Comparison of ENCODE assay signal across 20 cellular contexts in genomic region chr20:46190796-46191540, GRCh38.
DNase-seq lines count a peak whose midpoint lies in the region; ATAC-seq and TF ChIP-seq lines count a peak whose summit lies in the region.
"Had no signal": no experiment of that assay in that cellular context is flagged by ENCODE, and none has a peak within 500 bp of the region (broad histone marks: within the 10 kb centered on the region; RNA-seq: fewer than 3 reads in every experiment).

No MANE protein-coding gene starts in this region.

- H3K27me3 ChIP-seq in OCI-LY3 (ENCODE audit: low read depth, low read length) (no peaks in the 10 kb centered on the region), neural progenitor cell (no peaks in the 10 kb centered on the region), foreskin keratinocyte (peaks cover 18% of the 10 kb centered on the region)
- H3K27me3 ChIP-seq: BLaER1 had no signal

- TF ChIP-seq CTCF in HEK293 (tag by site-specific recombination; IDR thresholded peaks at IDR 0.05) (no peak), OCI-LY3 (IDR thresholded peaks at IDR 0.05; ENCODE audit: low read depth, low read length) (no peak), neural progenitor cell (IDR thresholded peaks at IDR 0.05) (no peak), mesothelial cell of epicardium (IDR thresholded peaks at IDR 0.05; ENCODE audit: unreplicated experiment) (no peak), foreskin keratinocyte (conservative IDR thresholded peaks at IDR 0.05) (no peak)

- H3K79me2 ChIP-seq in OCI-LY3 (ENCODE audit: low read length) (no peaks in the 10 kb centered on the region), neural progenitor cell (ENCODE audit: low read depth) (no peaks in the 10 kb centered on the region)

- H3K4me1 ChIP-seq in HEK293 (ENCODE audit: control insufficient read depth, insufficient read depth, low read length) (no peaks in the 10 kb centered on the region), OCI-LY3 (ENCODE audit: low read length) (peaks cover 42% of the 10 kb centered on the region), neural progenitor cell (peaks cover 17% of the 10 kb centered on the region), foreskin keratinocyte (no peaks in the 10 kb centered on the region)

- H3K27me3 Mint-ChIP-seq in neural progenitor cell (ENCODE audit: insufficient read depth, low read depth): peaks cover 17% of the 10 kb centered on the region
- peaks cover 52% of the 10 kb centered on the region for H3K27me3 Mint-ChIP-seq in mesothelial cell of epicardium (ENCODE audit: low read depth)

- no peak overlapping the region for H3K4me3 Mint-ChIP-seq in neural progenitor cell
- H3K4me3 Mint-ChIP-seq in mesothelial cell of epicardium: no peak overlapping the region
- H3K4me3 Mint-ChIP-seq: CD8-positive, alpha-beta T cell had no signal

- POLR2A ChIA-PET in HEK293 (lab: Yijun Ruan, JAX): no interaction called here

- peak overlapping the region; percentile 58 for H3K4me2 ChIP-seq in OCI-LY3 (ENCODE audit: low read length)
- no peak overlapping the region for H3K4me2 ChIP-seq in neural progenitor cell
- H3K4me2 ChIP-seq: BLaER1 had no signal

- H3K27ac ChIP-seq in HEK293 (ENCODE audit: extremely low read depth, low read depth, low read length) (no peak overlapping the region), OCI-LY3 (ENCODE audit: low read length) (no peak overlapping the region), neural progenitor cell (no peak overlapping the region), foreskin keratinocyte (no peak overlapping the region)
- H3K27ac ChIP-seq: BLaER1, RWPE1 had no signal

- no peaks in the 10 kb centered on the region for H3K9me3 Mint-ChIP-seq in neural progenitor cell
- H3K9me3 Mint-ChIP-seq in mesothelial cell of epicardium: peaks cover 3% of the 10 kb centered on the region

- H3F3A ChIP-seq in neural progenitor cell (ENCODE audit: low read depth): no peaks in the 10 kb centered on the region

- H3K36me3 ChIP-seq in HEK293 (ENCODE audit: control insufficient read depth in 2 of 2, insufficient read depth in 1 of 2, low read length in 2 of 2): no peaks in the 10 kb centered on the region
- H3K36me3 ChIP-seq in OCI-LY3 (replicated peaks; ENCODE audit: low read depth, low read length): no peaks in the 10 kb centered on the region
- no peaks in the 10 kb centered on the region for H3K36me3 ChIP-seq in neural progenitor cell
- H3K36me3 ChIP-seq: BLaER1, MG63 had no signal

- H3K36me3 Mint-ChIP-seq in neural progenitor cell (no peaks in the 10 kb centered on the region), mesothelial cell of epicardium (no peaks in the 10 kb centered on the region)
- H3K36me3 Mint-ChIP-seq: CD8-positive, alpha-beta T cell had no signal

- H4K20me1 ChIP-seq in OCI-LY3 (ENCODE audit: insufficient read depth, low read length) (no peaks in the 10 kb centered on the region), neural progenitor cell (ENCODE audit: low read depth) (no peaks in the 10 kb centered on the region)
- H4K20me1 ChIP-seq: BLaER1 had no signal

- H3K9ac ChIP-seq in OCI-LY3 (ENCODE audit: low read length) (peak overlapping the region; percentile 6; the same call in 1 of the 2 replicates), neural progenitor cell (no peak overlapping the region)
- H3K9ac ChIP-seq: BLaER1 had no signal

- CTCF ChIA-PET in HEK293 (lab: Yijun Ruan, JAX): no interaction called here

- no peak for ATAC-seq in foreskin keratinocyte
- ATAC-seq: CD8-positive, alpha-beta T cell had no signal

- peaks cover 17% of the 10 kb centered on the region for H3K4me1 Mint-ChIP-seq in neural progenitor cell
- no peaks in the 10 kb centered on the region for H3K4me1 Mint-ChIP-seq in mesothelial cell of epicardium

- H3K9me3 ChIP-seq in HEK293 (ENCODE audit: control insufficient read depth, insufficient read depth, low read depth, low read length) (no peaks in the 10 kb centered on the region), OCI-LY3 (ENCODE audit: insufficient read depth, low read length) (no peaks in the 10 kb centered on the region), neural progenitor cell (ENCODE audit: low read depth) (no peaks in the 10 kb centered on the region)
- H3K9me3 ChIP-seq: BLaER1, MG63 had no signal

- DNase-seq in NCI-H2171 (lab: John Stamatoyannopoulos, UW): peak; percentile 41
- DNase-seq in neural progenitor cell (ENCODE audit: low spot score): no peak
- no peak for DNase-seq in activated naive CD4-positive, alpha-beta T cell treated with anti-CD3 and anti-CD28 coated beads, Interleukin-2, amount 50 U/mL, for 16 hours
- no peak for DNase-seq in mesothelial cell of epicardium (ENCODE audit: low spot score in 2 of 2, unreplicated experiment in 2 of 2)
- DNase-seq in foreskin keratinocyte: no peak
- DNase-seq: Calu3; CD8-positive, alpha-beta T cell; H7; IMR-90; Kasumi-1; MG63; NCI-H1694 treated with DMSO at 0.1 percent for 48 hours; NCI-H2227 treated with DMSO at 0.1 percent for 48 hours; NCI-H510A treated with DMSO at 0.1 percent for 48 hours; OCI-M1; T-helper 1 cell had no signal

- H3K4me3 ChIP-seq in HEK293 (ENCODE audit: low read depth, low read length) (no peak overlapping the region), OCI-LY3 (ENCODE audit: low read length) (peak overlapping the region; percentile 50; the same call in 1 of the 2 replicates), neural progenitor cell (no peak overlapping the region)
- H3K4me3 ChIP-seq: BLaER1, MG63 had no signal

- H2AFZ ChIP-seq in OCI-LY3 (ENCODE audit: low read depth, low read length) (peak overlapping the region; percentile 37), neural progenitor cell (replicated peaks) (no peak overlapping the region)

- H3K27ac Mint-ChIP-seq in neural progenitor cell (peak overlapping the region; percentile 85), mesothelial cell of epicardium (no peak overlapping the region)
- H3K27ac Mint-ChIP-seq: CD8-positive, alpha-beta T cell had no signal

TF ChIP-seq in HEK293, 187 proteins besides CTCF, POLR2A, EP300 and RAD21:
- TF ChIP-seq ZNF623 (tag by site-specific recombination; IDR thresholded peaks at IDR 0.05): peak; percentile 91
- no peak for TF ChIP-seq GFI1B (tag by site-specific recombination; IDR thresholded peaks at IDR 0.05)
- TF ChIP-seq, protein P1, sequence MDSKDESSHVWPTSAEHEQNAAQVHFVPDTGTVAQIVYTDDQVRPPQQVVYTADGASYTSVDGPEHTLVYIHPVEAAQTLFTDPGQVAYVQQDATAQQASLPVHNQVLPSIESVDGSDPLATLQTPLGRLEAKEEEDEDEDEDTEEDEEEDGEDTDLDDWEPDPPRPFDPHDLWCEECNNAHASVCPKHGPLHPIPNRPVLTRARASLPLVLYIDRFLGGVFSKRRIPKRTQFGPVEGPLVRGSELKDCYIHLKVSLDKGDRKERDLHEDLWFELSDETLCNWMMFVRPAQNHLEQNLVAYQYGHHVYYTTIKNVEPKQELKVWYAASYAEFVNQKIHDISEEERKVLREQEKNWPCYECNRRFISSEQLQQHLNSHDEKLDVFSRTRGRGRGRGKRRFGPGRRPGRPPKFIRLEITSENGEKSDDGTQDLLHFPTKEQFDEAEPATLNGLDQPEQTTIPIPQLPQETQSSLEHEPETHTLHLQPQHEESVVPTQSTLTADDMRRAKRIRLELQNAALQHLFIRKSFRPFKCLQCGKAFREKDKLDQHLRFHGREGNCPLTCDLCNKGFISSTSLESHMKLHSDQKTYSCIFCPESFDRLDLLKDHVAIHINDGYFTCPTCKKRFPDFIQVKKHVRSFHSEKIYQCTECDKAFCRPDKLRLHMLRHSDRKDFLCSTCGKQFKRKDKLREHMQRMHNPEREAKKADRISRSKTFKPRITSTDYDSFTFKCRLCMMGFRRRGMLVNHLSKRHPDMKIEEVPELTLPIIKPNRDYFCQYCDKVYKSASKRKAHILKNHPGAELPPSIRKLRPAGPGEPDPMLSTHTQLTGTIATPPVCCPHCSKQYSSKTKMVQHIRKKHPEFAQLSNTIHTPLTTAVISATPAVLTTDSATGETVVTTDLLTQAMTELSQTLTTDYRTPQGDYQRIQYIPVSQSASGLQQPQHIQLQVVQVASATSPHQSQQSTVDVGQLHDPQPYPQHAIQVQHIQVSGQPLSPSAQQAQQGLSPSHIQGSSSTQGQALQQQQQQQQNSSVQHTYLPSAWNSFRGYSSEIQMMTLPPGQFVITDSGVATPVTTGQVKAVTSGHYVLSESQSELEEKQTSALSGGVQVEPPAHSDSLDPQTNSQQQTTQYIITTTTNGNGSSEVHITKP (tag by site-specific recombination; IDR thresholded peaks at IDR 0.05): no peak
